In genomic region chr11:3150726-3151125, GRCh38 we compare ENCODE assay signal across 1 cellular context.
TF ChIP-seq lines count a peak whose summit lies in the region.

No MANE protein-coding gene starts in this region.

TF ChIP-seq in H1, 55 proteins besides CTCF, POLR2A, EP300 and RAD21:
- TF ChIP-seq SP2 (IDR thresholded peaks at IDR 0.05; ENCODE audit: low read length) (no peak), SIN3A (conservative IDR thresholded peaks at IDR 0.05 in 1 of 2, IDR thresholded peaks at IDR 0.05 in 1 of 2; ENCODE audit: low read depth in 1 of 2, low read length in 2 of 2) (no peak), RBBP5 (IDR thresholded peaks at IDR 0.05; ENCODE audit: borderline replicate concordance, low read depth, low read length) (no peak), GTF2F1 (IDR thresholded peaks at IDR 0.05; ENCODE audit: borderline replicate concordance, low read depth, low read length) (no peak), EGR1 (IDR thresholded peaks at IDR 0.05; ENCODE audit: borderline replicate concordance, low read depth, low read length) (no peak), TEAD4 (IDR thresholded peaks at IDR 0.05; ENCODE audit: low read depth, low read length) (no peak)
TF ChIP-seq in H1: peak in this region for 0.
